ENCODE assay signal across 8 cellular contexts in the genomic region with DNA sequence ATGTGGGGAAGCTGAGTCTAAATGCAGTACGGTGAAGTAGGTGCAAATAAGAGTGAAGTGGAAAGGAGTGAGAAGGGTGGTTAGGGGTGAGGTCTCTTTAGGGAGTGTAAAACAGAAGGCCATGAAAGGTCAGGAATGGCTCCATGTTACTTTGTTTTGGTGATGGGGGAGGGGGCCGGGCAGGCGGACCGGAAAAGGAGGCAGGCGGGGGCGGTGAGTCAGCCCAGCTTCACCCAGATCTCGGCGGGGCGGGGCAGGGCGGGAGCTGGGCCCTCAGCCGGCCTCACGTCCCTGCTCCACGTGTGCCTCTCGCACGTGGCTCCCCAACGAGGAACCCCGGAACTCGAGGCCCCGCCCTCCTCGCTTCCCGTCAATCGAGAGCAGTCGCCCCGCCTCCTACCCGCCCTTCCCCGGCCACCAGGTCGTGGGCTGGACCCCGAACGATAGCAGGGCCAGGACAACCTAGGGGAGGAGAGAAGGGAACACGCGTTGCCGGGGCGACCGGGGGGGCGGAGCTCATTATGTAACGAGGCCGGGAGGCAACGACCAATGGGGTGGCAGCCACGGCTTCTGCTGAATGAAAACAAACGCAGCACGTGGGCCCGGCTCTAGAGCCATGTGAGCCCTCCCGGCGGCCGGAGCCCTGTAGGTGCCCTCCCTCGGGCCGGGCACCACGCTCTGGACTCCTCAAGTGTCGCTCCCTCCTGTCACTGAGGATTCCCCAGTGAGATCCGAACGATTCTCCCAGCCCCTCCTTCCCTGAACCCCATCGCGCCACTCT. TPM values are rescaled to one million over a fixed set of nuclear protein-coding genes. Genes with fewer than 3 reads are reported as not detected.
DNase-seq lines count a peak whose midpoint lies in the region; ATAC-seq and TF ChIP-seq lines count a peak whose summit lies in the region.

No MANE protein-coding gene starts in this region.

- peaks cover 67% of the 10 kb centered on the region for H3K4me1 Mint-ChIP-seq in nephron

- no peaks in the 10 kb centered on the region for H3K27me3 Mint-ChIP-seq in nephron (ENCODE audit: low read depth)

- H3K4me1 ChIP-seq in DND-41 (ENCODE audit: insufficient read depth, low read length) (peaks cover 48% of the 10 kb centered on the region), Loucy (ENCODE audit: insufficient read depth, low read length, poor library complexity, severe bottlenecking) (peaks cover 65% of the 10 kb centered on the region)

- ATAC-seq in DND-41 (ENCODE audit: insufficient read depth, low read depth), result peak; percentile 81

- H2AFZ ChIP-seq in DND-41 (ENCODE audit: low read depth, low read length) (peak overlapping the region; percentile 60), Loucy (ENCODE audit: low read length) (peak overlapping the region; percentile 68)

- H3K79me2 ChIP-seq in DND-41 (ENCODE audit: insufficient read depth, low read length) (peaks cover 18% of the 10 kb centered on the region), Loucy (ENCODE audit: insufficient read depth, low read length) (peaks cover 11% of the 10 kb centered on the region; the same call in 1 of the 2 replicates)

- peak; percentile 38; the same call in 1 of the 2 replicates for TF ChIP-seq POLR2A in Raji (IDR thresholded peaks at IDR 0.05; ENCODE audit: insufficient read depth, low read depth, low read length)

- H3K4me3 ChIP-seq in DND-41 (ENCODE audit: low read depth in 1 of 2, low read length in 2 of 2) (peak overlapping the region; percentile 41 to 83; a peak in 3 of 4 replicates), Loucy (ENCODE audit: low read length, poor library complexity, severe bottlenecking) (peak overlapping the region; percentile 80)

- H3K4me2 ChIP-seq in DND-41 (ENCODE audit: insufficient read depth, low read length) (peak overlapping the region; percentile 97), Loucy (ENCODE audit: low read depth, low read length, poor library complexity, severe bottlenecking) (peak overlapping the region; percentile 96)

- H3K9me3 ChIP-seq in DND-41 (ENCODE audit: insufficient read depth, low read length, severe bottlenecking) (no peaks in the 10 kb centered on the region), Loucy (ENCODE audit: insufficient read depth, low read depth, low read length) (no peaks in the 10 kb centered on the region)

- H3K36me3 ChIP-seq in DND-41 (ENCODE audit: insufficient read depth, low read length) (peaks cover 33% of the 10 kb centered on the region), Loucy (ENCODE audit: insufficient read depth, low read length) (no peaks in the 10 kb centered on the region; the same call in 1 of the 2 replicates)

- TF ChIP-seq CTCF in DND-41 (IDR thresholded peaks at IDR 0.05; ENCODE audit: borderline replicate concordance, extremely low read depth, low read length, poor library complexity, severe bottlenecking) (peak; percentile 3), Loucy (conservative IDR thresholded peaks at IDR 0.05; ENCODE audit: low read length) (no peak), nephron (IDR thresholded peaks at IDR 0.05; ENCODE audit: unreplicated experiment in 3 of 3) (no peak)

- peak overlapping the region; percentile 78 to 84 (median 83) for H3K4me3 Mint-ChIP-seq in nephron

- H3F3A ChIP-seq in Loucy (ENCODE audit: low read depth), result no peaks in the 10 kb centered on the region

- no peaks in the 10 kb centered on the region for H3K9me2 ChIP-seq in Loucy (replicated peaks; ENCODE audit: low read depth, low read length)

- H3K9ac ChIP-seq in DND-41 (ENCODE audit: low read depth, low read length), result peak overlapping the region; percentile 69
- peak overlapping the region; percentile 66 for H3K9ac ChIP-seq in Loucy (ENCODE audit: low read depth, low read length, poor library complexity, severe bottlenecking)

- H3K27me3 ChIP-seq in DND-41 (ENCODE audit: insufficient read depth, low read length, poor library complexity) (no peaks in the 10 kb centered on the region), Loucy (ENCODE audit: insufficient read depth, low read length, poor library complexity, severe bottlenecking) (no peaks in the 10 kb centered on the region)

- peak overlapping the region; percentile 68 to 97 (median 92) for H3K27ac Mint-ChIP-seq in nephron

- no peaks in the 10 kb centered on the region for H3K9me3 Mint-ChIP-seq in nephron

- H4K20me1 ChIP-seq in DND-41 (ENCODE audit: insufficient read depth, low read length) (no peaks in the 10 kb centered on the region), Loucy (ENCODE audit: insufficient read depth, low read length, poor library complexity, severe bottlenecking) (peaks cover 7% of the 10 kb centered on the region)

- peak overlapping the region; percentile 88 for H3K27ac ChIP-seq in DND-41 (ENCODE audit: low read length)

- DNase-seq in DND-41 (peak; percentile 99), H4 (ENCODE audit: low spot score) (peak; percentile 99), fibroblast of peridontal ligament (ENCODE audit: extremely low read depth) (peak; percentile 98)
- DNase-seq in activated effector memory CD4-positive, alpha-beta T cell treated with Interleukin-2 at 50 U/mL for 16 hours, result peak; percentile 100
- DNase-seq in stimulated activated naive CD4-positive, alpha-beta T cell treated with Interleukin-2 at 50 U/mL for 16 hours (lab: John Stamatoyannopoulos, UW), result peak; percentile 100

- H3K36me3 Mint-ChIP-seq in nephron (ENCODE audit: low read depth), result peaks cover 10% of the 10 kb centered on the region

RNA-seq across cellular contexts. Expression of a gene that starts 1.4 kb away (rescaled TPM):
- 0.39 and 2.2 TPM in 2 replicates for total RNA-seq in H4 (2014; rRNA removed; shearing (Covaris generic))

RNA-seq across cellular contexts. Expression of a gene that starts 22.7 kb away (rescaled TPM):
- total RNA-seq in H4 (2014; rRNA removed; shearing (Covaris generic)), result 38.4 and 39.1 TPM in 2 replicates

RNA-seq across cellular contexts. Expression of a gene that starts 36.3 kb away (rescaled TPM):
- total RNA-seq in H4 (2014; rRNA removed; shearing (Covaris generic)), result 13.6 and 16.6 TPM in 2 replicates

RNA-seq across cellular contexts. Expression of a gene that starts 41.3 kb away (rescaled TPM):
- 19.5 and 19.9 TPM in 2 replicates for total RNA-seq in H4 (2014; rRNA removed; shearing (Covaris generic))

RNA-seq across cellular contexts. Expression of a gene that starts 44.8 kb away (rescaled TPM):
- total RNA-seq in H4 (2014; rRNA removed; shearing (Covaris generic)), result 33.9 and 44.5 TPM in 2 replicates

Comparison
In these comparisons a context has a peak if more than half of its experiments do, and no peak if none do; other contexts are left out.
1. Peak in every context shown above with its lines: DNase-seq, ATAC-seq, H3K4me3 ChIP-seq and H3K27ac ChIP-seq.